6 cellular contexts compared by ENCODE assay signal in genomic region chr2:14641116-14641515, GRCh38. TPM values are rescaled to one million over a fixed set of nuclear protein-coding genes. Genes with fewer than 3 reads are reported as not detected.
"Had no signal": no experiment of that assay in that cellular context is flagged by ENCODE, and none has a peak within 500 bp of the region (broad histone marks: within the 10 kb centered on the region; RNA-seq: fewer than 3 reads in every experiment).

No MANE protein-coding gene starts in this region.

- ATAC-seq: HepG2, K562 had no signal

- DNase-seq: IMR-90, KBM-7, KG1 had no signal

- H3K27ac Mint-ChIP-seq: IgD-negative memory B cell had no signal

- H3K36me3 Mint-ChIP-seq: IgD-negative memory B cell had no signal

- H3K4me3 Mint-ChIP-seq: IgD-negative memory B cell had no signal

- H3K4me1 Mint-ChIP-seq: IgD-negative memory B cell had no signal

RNA-seq across cellular contexts. Expression of gene LRATD1, which starts 8.6 kb away (rescaled TPM):
- total RNA-seq: HepG2 had no signal
